ENCODE assay signal across 9 cellular contexts in the genomic region with DNA sequence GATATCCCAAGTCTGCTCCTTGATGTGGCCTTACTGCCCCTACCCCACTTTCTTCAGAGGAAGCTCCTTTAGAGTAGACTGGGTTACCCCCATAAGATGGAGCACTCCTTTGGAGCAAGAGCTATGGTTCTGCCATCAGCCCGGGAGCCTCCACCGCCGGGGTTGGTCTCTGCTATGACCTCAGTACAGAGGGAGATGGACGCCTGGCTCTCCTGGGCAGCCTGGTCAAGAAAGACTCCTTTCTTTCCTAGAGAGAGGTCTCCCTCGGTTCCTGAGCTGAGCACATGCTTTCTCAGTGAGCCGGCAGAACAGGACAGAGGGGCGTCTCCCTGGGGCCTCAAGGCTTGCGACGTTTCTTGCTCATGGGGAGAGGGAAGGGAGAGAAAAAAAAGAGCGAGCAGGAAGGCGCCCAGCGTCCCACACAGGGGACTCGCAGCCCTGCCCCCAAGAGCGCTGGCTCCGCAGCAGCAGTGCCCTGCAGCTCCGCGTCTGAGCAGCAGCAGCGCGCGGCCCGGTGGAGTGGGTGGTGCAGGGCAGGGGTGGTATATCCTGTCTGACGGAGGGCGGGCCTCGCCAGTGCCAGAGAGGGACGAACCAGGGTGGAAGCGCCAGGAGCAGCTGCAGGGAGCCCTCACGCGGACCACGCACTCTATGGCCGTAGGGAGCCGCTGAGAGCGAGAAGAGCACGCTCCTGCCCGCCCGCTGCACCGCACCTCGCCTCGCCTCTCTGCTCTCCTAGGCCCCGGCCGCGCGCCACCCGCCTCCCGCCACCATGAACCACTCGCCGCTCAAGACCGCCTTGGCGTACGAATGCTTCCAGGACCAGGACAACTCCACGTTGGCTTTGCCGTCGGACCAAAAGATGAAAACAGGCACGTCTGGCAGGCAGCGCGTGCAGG. TPM values are rescaled to one million over a fixed set of nuclear protein-coding genes. Genes with fewer than 3 reads are reported as not detected.
A peak's percentile ranks its signal among the peaks of the same experiment; 100 is the strongest.
DNase-seq lines count a peak whose midpoint lies in the region; ATAC-seq, FAIRE-seq and TF ChIP-seq lines count a peak whose summit lies in the region.
"Had no signal": no experiment of that assay in that cellular context is flagged by ENCODE, and none has a peak within 500 bp of the region (broad histone marks: within the 10 kb centered on the region; RNA-seq: fewer than 3 reads in every experiment).

A gene with protein sequence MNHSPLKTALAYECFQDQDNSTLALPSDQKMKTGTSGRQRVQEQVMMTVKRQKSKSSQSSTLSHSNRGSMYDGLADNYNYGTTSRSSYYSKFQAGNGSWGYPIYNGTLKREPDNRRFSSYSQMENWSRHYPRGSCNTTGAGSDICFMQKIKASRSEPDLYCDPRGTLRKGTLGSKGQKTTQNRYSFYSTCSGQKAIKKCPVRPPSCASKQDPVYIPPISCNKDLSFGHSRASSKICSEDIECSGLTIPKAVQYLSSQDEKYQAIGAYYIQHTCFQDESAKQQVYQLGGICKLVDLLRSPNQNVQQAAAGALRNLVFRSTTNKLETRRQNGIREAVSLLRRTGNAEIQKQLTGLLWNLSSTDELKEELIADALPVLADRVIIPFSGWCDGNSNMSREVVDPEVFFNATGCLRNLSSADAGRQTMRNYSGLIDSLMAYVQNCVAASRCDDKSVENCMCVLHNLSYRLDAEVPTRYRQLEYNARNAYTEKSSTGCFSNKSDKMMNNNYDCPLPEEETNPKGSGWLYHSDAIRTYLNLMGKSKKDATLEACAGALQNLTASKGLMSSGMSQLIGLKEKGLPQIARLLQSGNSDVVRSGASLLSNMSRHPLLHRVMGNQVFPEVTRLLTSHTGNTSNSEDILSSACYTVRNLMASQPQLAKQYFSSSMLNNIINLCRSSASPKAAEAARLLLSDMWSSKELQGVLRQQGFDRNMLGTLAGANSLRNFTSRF (plus strand): TSS at position 576 of the 899 bp plus-strand sequence. CDS start 197 bp downstream, at position 773.

- no peaks in the 10 kb centered on the region for H3K9me3 ChIP-seq in CD4-positive, alpha-beta memory T cell (ENCODE audit: control insufficient read depth in 1 of 2, low read length in 2 of 2)
- H3K9me3 ChIP-seq in fibroblast of lung (ENCODE audit: control insufficient read depth, insufficient read depth, low read depth, low read length) = no peaks in the 10 kb centered on the region
- H3K9me3 ChIP-seq in prostate gland = no peaks in the 10 kb centered on the region
- H3K9me3 ChIP-seq: adrenal gland had no signal

- H3K27ac ChIP-seq in CD4-positive, alpha-beta memory T cell (ENCODE audit: low read depth, low read length) = no peak within 1 kb of the TSS
- no peak within 1 kb of the TSS for H3K27ac ChIP-seq in fibroblast of lung (ENCODE audit: insufficient read depth, low read length)
- peak within 1 kb of the TSS; percentile 69 to 87 for H3K27ac ChIP-seq in prostate gland
- H3K27ac ChIP-seq: adrenal gland had no signal

- WGBS in prostate gland = 3% methylated on average over 54 of the region's 55 CpGs

- no peaks in the 10 kb centered on the region for H3K36me3 ChIP-seq in CD4-positive, alpha-beta memory T cell (ENCODE audit: insufficient read depth, low read length)
- H3K36me3 ChIP-seq in fibroblast of lung (ENCODE audit: control insufficient read depth, insufficient read depth, low read length) = no peaks in the 10 kb centered on the region
- no peaks in the 10 kb centered on the region for H3K36me3 ChIP-seq in prostate gland
- H3K36me3 ChIP-seq: adrenal gland had no signal

- TF ChIP-seq POLR2A in prostate gland (IDR thresholded peaks at IDR 0.05) = peak; percentile 93
- no peak for TF ChIP-seq POLR2A in GM12891 (IDR thresholded peaks at IDR 0.05; ENCODE audit: low read depth, low read length)

- H3K27me3 ChIP-seq in CD4-positive, alpha-beta memory T cell (ENCODE audit: insufficient read depth, low read length) = peaks cover 6% of the 10 kb centered on the region
- peaks cover 30% of the 10 kb centered on the region for H3K27me3 ChIP-seq in fibroblast of lung (ENCODE audit: control insufficient read depth, insufficient read depth, low read length)
- no peaks in the 10 kb centered on the region for H3K27me3 ChIP-seq in prostate gland (replicated peaks; ENCODE audit: insufficient read depth)

- peaks cover 0 to 9% (median 2%) of the 10 kb centered on the region in 4 donors for H3K4me1 Mint-ChIP-seq in CD4-positive, alpha-beta memory T cell
- H3K4me1 Mint-ChIP-seq in osteocyte (ENCODE audit: unreplicated experiment) = peaks cover 5% of the 10 kb centered on the region

- H3K4me3 ChIP-seq in CD4-positive, alpha-beta memory T cell (ENCODE audit: low read length in 2 of 2) = no peak within 1 kb of the TSS
- H3K4me3 ChIP-seq in fibroblast of lung (replicated peaks in 1 of 4; ENCODE audit: control extremely low read depth in 1 of 4, insufficient read depth in 1 of 4, low read depth in 3 of 4, low read length in 4 of 4) (peak within 1 kb of the TSS in 1 of 4 experiments; percentile 34), prostate gland (peak within 1 kb of the TSS; percentile 35 to 50)
- H3K4me3 ChIP-seq: adrenal gland had no signal

- FAIRE-seq in GM12891 (lab: Jason Lieb, UNC) = no peak

- CTCF ChIA-PET in CD4-positive, alpha-beta memory T cell (lab: Charles Lee; ENCODE audit: partially characterized antibody) = no interaction called here

- H4K20me1 ChIP-seq in fibroblast of lung (ENCODE audit: control insufficient read depth, extremely low read depth, insufficient read depth, low read length) = no peaks in the 10 kb centered on the region

- peaks cover 4% of the 10 kb centered on the region for H3K4me1 ChIP-seq in CD4-positive, alpha-beta memory T cell (ENCODE audit: insufficient read depth, low read length)
- H3K4me1 ChIP-seq in fibroblast of lung (ENCODE audit: control insufficient read depth, extremely low read depth, insufficient read depth, low read length) (no peaks in the 10 kb centered on the region), prostate gland (replicated peaks) (peaks cover 6% of the 10 kb centered on the region)
- H3K4me1 ChIP-seq: adrenal gland had no signal

- H2AFZ ChIP-seq in fibroblast of lung (ENCODE audit: low read length) = no peak within 1 kb of the TSS

- H3K27ac Mint-ChIP-seq in CD4-positive, alpha-beta memory T cell = no peak within 1 kb of the TSS
- no peak within 1 kb of the TSS for H3K27ac Mint-ChIP-seq in osteocyte (ENCODE audit: unreplicated experiment)

- intact Hi-C loops in CD4-positive, alpha-beta memory T cell (cut with micrococcal nuclease) = no loop called here
- intact Hi-C loops in prostate gland (cut with DNase I) = no loop called here

- no peaks in the 10 kb centered on the region for H3K79me2 ChIP-seq in fibroblast of lung (ENCODE audit: control insufficient read depth, insufficient read depth, low read length)

- H3K9me3 Mint-ChIP-seq in CD4-positive, alpha-beta memory T cell = no peaks in the 10 kb centered on the region
- H3K9me3 Mint-ChIP-seq in osteocyte (ENCODE audit: unreplicated experiment) = no peaks in the 10 kb centered on the region

- H3K4me3 Mint-ChIP-seq in CD4-positive, alpha-beta memory T cell = peak within 1 kb of the TSS in 5 of 8 donors; percentile 38 to 76 (median 62)
- H3K4me3 Mint-ChIP-seq in osteocyte (ENCODE audit: unreplicated experiment) = no peak within 1 kb of the TSS

- no peaks in the 10 kb centered on the region for H3K36me3 Mint-ChIP-seq in CD4-positive, alpha-beta memory T cell
- H3K36me3 Mint-ChIP-seq in osteocyte (ENCODE audit: unreplicated experiment) = no peaks in the 10 kb centered on the region

- H3K4me2 ChIP-seq in fibroblast of lung (ENCODE audit: extremely low read depth, insufficient read depth, low read length) = peak within 1 kb of the TSS; percentile 67

- no peak for DNase-seq in CD4-positive, alpha-beta memory T cell
- DNase-seq in SW480 (ENCODE audit: low spot score) (peak; percentile 18), fibroblast of lung (ENCODE audit: low read depth in 2 of 2) (peak; percentile 23 to 45), prostate gland (ENCODE audit: low spot score) (peak; percentile 94), GM12891 (ENCODE audit: insufficient read length, low spot score) (no peak), osteocyte (ENCODE audit: extremely low spot score, unreplicated experiment) (no peak)

- peaks cover 31 to 33% of the 10 kb centered on the region in 2 donors for H3K27me3 Mint-ChIP-seq in CD4-positive, alpha-beta memory T cell
- H3K27me3 Mint-ChIP-seq in osteocyte (ENCODE audit: unreplicated experiment) = peaks cover 29% of the 10 kb centered on the region

- POLR2A ChIA-PET in CD4-positive, alpha-beta memory T cell (lab: Charles Lee; ENCODE audit: partially characterized antibody) = no interaction called here

- H3K9ac ChIP-seq in fibroblast of lung (ENCODE audit: insufficient read depth, low read length) = no peak within 1 kb of the TSS

- ATAC-seq in GM21526 (IDR thresholded peaks at IDR 0.05; ENCODE audit: low FRiP score, unreplicated experiment) = no peak
- no peak for ATAC-seq in HG03521 (IDR thresholded peaks at IDR 0.05; ENCODE audit: unreplicated experiment)

- no peak for TF ChIP-seq CTCF in fibroblast of lung (conservative IDR thresholded peaks at IDR 0.05 in 1 of 2, IDR thresholded peaks at IDR 0.05 in 1 of 2; ENCODE audit: low read depth in 1 of 2, low read length in 2 of 2)
- TF ChIP-seq CTCF in prostate gland (IDR thresholded peaks at IDR 0.05) = peak in 2 of 4 experiments; percentile 21 to 24
- no peak for TF ChIP-seq CTCF in osteocyte (IDR thresholded peaks at IDR 0.05)

TF ChIP-seq in GM12891, 5 proteins besides CTCF, POLR2A, EP300 and RAD21:
- TF ChIP-seq POU2F2 (IDR thresholded peaks at IDR 0.05; ENCODE audit: low read depth, low read length) = no peak

RNA-seq across cellular contexts. Expression of the gene that starts here (rescaled TPM):
- not detected for total RNA-seq in CD4-positive, alpha-beta memory T cell
- polyA plus RNA-seq in CD4-positive, alpha-beta memory T cell = not detected
- total RNA-seq in fibroblast of lung (under 0.01 TPM in 2 replicates), prostate gland (10 to 100 TPM; 36.8 to 82.9 TPM), osteocyte (not detected in 2 replicates)
- polyA plus RNA-seq in fibroblast of lung = 0.06 and 0.08 TPM in 2 replicates
- polyA plus RNA-seq in fibroblast of lung (2012) = 0.02 and 0.03 TPM in 2 replicates
- polyA minus RNA-seq in fibroblast of lung (ENCODE audit: low replicate concordance) = 0.16 and 0.30 TPM in 2 replicates
- not detected for polyA plus RNA-seq in GM12891 (2012; ENCODE audit: low read depth, missing spikeins)

Comparison
In these comparisons a context has a peak if more than half of its experiments do, and no peak if none do; other contexts are left out.
1. RNA of the gene that starts here (total RNA-seq): 36.8 to 82.9 TPM in prostate gland; not detected in CD4-positive, alpha-beta memory T cell, under 0.01 TPM in fibroblast of lung and not detected in osteocyte; every median in the first group is over 10 times any median in the second.
2. Peak in DNase-seq and H3K4me2 ChIP-seq in fibroblast of lung; RNA of the gene not detected or under 1 TPM.
3. DNase-seq: peak in SW480 (single experiment) and prostate gland (single experiment); none in CD4-positive, alpha-beta memory T cell (0 of 5), GM12891 (single experiment) and osteocyte (single experiment).
4. H3K27ac ChIP-seq: peak in prostate gland (2 of 2); none in CD4-positive, alpha-beta memory T cell (single experiment) and fibroblast of lung (single experiment).
5. H3K4me3 ChIP-seq: peak in prostate gland (2 of 2); none in CD4-positive, alpha-beta memory T cell (0 of 2).